In genomic region chr6:137873273-137873762, GRCh38 we compare ENCODE assay signal across 8 cellular contexts. TPM values are rescaled to one million over a fixed set of nuclear protein-coding genes. Genes with fewer than 3 reads are reported as not detected.
DNase-seq lines count a peak whose midpoint lies in the region; FAIRE-seq and TF ChIP-seq lines count a peak whose summit lies in the region.

No MANE protein-coding gene starts in this region.

- TF ChIP-seq CTCF in HL-60 (IDR thresholded peaks at IDR 0.05; ENCODE audit: insufficient read depth, low read length) (no peak), fibroblast of pulmonary artery (IDR thresholded peaks at IDR 0.05; ENCODE audit: low read length, missing control alignments) (no peak)

- H3K4me3 Mint-ChIP-seq in activated CD4-positive, alpha-beta memory T cell treated with anti-CD3 and anti-CD28 coated beads, Interleukin-2, amount 10 ng/mL, durations not matched to agents 7 days and 5 days, result peak overlapping the region; percentile 87

- peak; percentile 92 for DNase-seq in activated effector memory CD4-positive, alpha-beta T cell treated with anti-CD3 and anti-CD28 coated beads, Interleukin-2, amount 50 U/mL, for 16 hours
- no peak for DNase-seq in activated effector memory CD4-positive, alpha-beta T cell treated with Interleukin-2 at 50 U/mL for 16 hours
- DNase-seq in HL-60 (ENCODE audit: low read depth in 1 of 2, low spot score in 1 of 2) (peak; percentile 67 to 72), fibroblast of pulmonary artery (ENCODE audit: low read depth) (peak; percentile 99), small intestine (peak; percentile 95), DMS153 (lab: John Stamatoyannopoulos, UW) (no peak), mesenteric fat pad (ENCODE audit: low spot score) (no peak)
- peak; percentile 56 for DNase-seq in activated CD4-positive, alpha-beta memory T cell treated with anti-CD3 and anti-CD28 coated beads, Interleukin-2, amount 10 ng/mL, durations not matched to agents 7 days and 5 days

- peaks cover 91% of the 10 kb centered on the region for H3K36me3 Mint-ChIP-seq in activated CD4-positive, alpha-beta memory T cell treated with anti-CD3 and anti-CD28 coated beads, Interleukin-2, amount 10 ng/mL, durations not matched to agents 7 days and 5 days (ENCODE audit: low read depth)

- peak; percentile 49 for FAIRE-seq in small intestine (lab: Jason Lieb, UNC)

- H3K9me3 Mint-ChIP-seq in activated CD4-positive, alpha-beta memory T cell treated with anti-CD3 and anti-CD28 coated beads, Interleukin-2, amount 10 ng/mL, durations not matched to agents 7 days and 5 days, result no peaks in the 10 kb centered on the region

- H3K27ac ChIP-seq in HL-60 (replicated peaks) (peak overlapping the region; percentile 59), small intestine (ENCODE audit: low read depth in 1 of 2, low read length in 1 of 2) (peak overlapping the region in 1 of 2 donors; percentile 17)

- H3K4me3 ChIP-seq in HL-60 (replicated peaks; ENCODE audit: insufficient read depth, low read length) (no peak overlapping the region), fibroblast of pulmonary artery (replicated peaks; ENCODE audit: low read depth, low read length) (peak overlapping the region; percentile 93), small intestine (ENCODE audit: low read depth in 1 of 2, low read length in 2 of 2) (no peak overlapping the region)

- H3K4me1 Mint-ChIP-seq in activated CD4-positive, alpha-beta memory T cell treated with anti-CD3 and anti-CD28 coated beads, Interleukin-2, amount 10 ng/mL, durations not matched to agents 7 days and 5 days, result peaks cover 80% of the 10 kb centered on the region

- H3K27me3 ChIP-seq in HL-60 (ENCODE audit: insufficient read depth, poor library complexity, severe bottlenecking) (no peaks in the 10 kb centered on the region), small intestine (ENCODE audit: control insufficient read depth in 2 of 2, insufficient read depth in 2 of 2, low read length in 2 of 2) (no peaks in the 10 kb centered on the region)

- 10 to 13% (median 10%) methylated on average over 7 of the region's 7 CpGs for WGBS in small intestine, 3 donors

- peaks cover 11 to 23% of the 10 kb centered on the region in 2 donors for H3K36me3 ChIP-seq in small intestine (ENCODE audit: control insufficient read depth in 2 of 2, insufficient read depth in 2 of 2, low read length in 2 of 2)

- no peaks in the 10 kb centered on the region for H3K9me3 ChIP-seq in small intestine (ENCODE audit: control insufficient read depth, low read depth)

- POLR2A ChIA-PET in activated CD4-positive, alpha-beta memory T cell treated with anti-CD3 and anti-CD28 coated beads, Interleukin-2, amount 10 ng/mL, durations not matched to agents 7 days and 5 days (lab: Charles Lee), result interaction anchor here (1.0 to 7.9 kb wide), 6 partner anchors 9 to 174 kb away, joined by 3 to 42 read pairs (median 6); no protein-coding TSS in a partner anchor

- CTCF ChIA-PET in activated CD4-positive, alpha-beta memory T cell treated with anti-CD3 and anti-CD28 coated beads, Interleukin-2, amount 10 ng/mL, durations not matched to agents 7 days and 5 days (lab: Charles Lee), result interaction anchor here (1.4 to 9.7 kb wide), 3 partner anchors 71 to 168 kb away, joined by 4 to 182 read pairs (median 38); no protein-coding TSS in a partner anchor

- H3K27me3 Mint-ChIP-seq in activated CD4-positive, alpha-beta memory T cell treated with anti-CD3 and anti-CD28 coated beads, Interleukin-2, amount 10 ng/mL, durations not matched to agents 7 days and 5 days, result no peaks in the 10 kb centered on the region

- H3K27ac Mint-ChIP-seq in activated CD4-positive, alpha-beta memory T cell treated with anti-CD3 and anti-CD28 coated beads, Interleukin-2, amount 10 ng/mL, durations not matched to agents 7 days and 5 days, result peak overlapping the region; percentile 86

- H3K4me1 ChIP-seq in small intestine (ENCODE audit: control insufficient read depth in 2 of 2, insufficient read depth in 1 of 2, low read depth in 1 of 2, low read length in 1 of 2), result peaks cover 7 to 14% of the 10 kb centered on the region in 2 donors

RNA-seq across cellular contexts. Expression of gene TNFAIP3, which starts 6.3 kb away (rescaled TPM):
- 100 to 1,000 TPM; 143 to 144 TPM for total RNA-seq in activated CD4-positive, alpha-beta memory T cell treated with anti-CD3 and anti-CD28 coated beads, Interleukin-2, amount 10 ng/mL, durations not matched to agents 7 days and 5 days
- 10 to 100 TPM; 10.8 to 16.1 (median 14.5) TPM for polyA plus RNA-seq in small intestine
- 187 TPM for total RNA-seq in mesenteric fat pad

Comparison
In these comparisons a context has a peak if more than half of its experiments do, and no peak if none do; other contexts are left out.
1. DNase-seq: peak in activated effector memory CD4-positive, alpha-beta T cell treated with anti-CD3 and anti-CD28 coated beads, Interleukin-2, amount 50 U/mL, for 16 hours (single experiment), HL-60 (2 of 2), activated CD4-positive, alpha-beta memory T cell treated with anti-CD3 and anti-CD28 coated beads, Interleukin-2, amount 10 ng/mL, durations not matched to agents 7 days and 5 days (single experiment), fibroblast of pulmonary artery (single experiment) and small intestine (single experiment); none in activated effector memory CD4-positive, alpha-beta T cell treated with Interleukin-2 at 50 U/mL for 16 hours (single experiment), DMS153 (single experiment) and mesenteric fat pad (single experiment).